In genomic region chr10:102066421-102067068, GRCh38 we compare ENCODE assay signal across 8 cellular contexts. TPM values are rescaled to one million over a fixed set of nuclear protein-coding genes. Genes with fewer than 3 reads are reported as not detected.
DNase-seq lines count a peak whose midpoint lies in the region; ATAC-seq and TF ChIP-seq lines count a peak whose summit lies in the region.

No MANE protein-coding gene starts in this region.

- no peaks in the 10 kb centered on the region for H3K27me3 ChIP-seq in PC-3 (ENCODE audit: low read length)

- H3K4me2 ChIP-seq in PC-3 (ENCODE audit: low read length) = peak overlapping the region; percentile 99

- no peak for TF ChIP-seq CTCF in PC-3 (conservative IDR thresholded peaks at IDR 0.05; ENCODE audit: low read depth, low read length)

- H3K79me2 ChIP-seq in PC-3 (ENCODE audit: low read length) = peaks cover 36% of the 10 kb centered on the region

- BruUV-seq in PC-3 (replicated peaks; lab: Mats Ljungman, UMichigan) = TSS peak; percentile 55

- H4K20me1 ChIP-seq in PC-3 (ENCODE audit: low read length) = no peaks in the 10 kb centered on the region

- peak overlapping the region; percentile 96 for H3K9ac ChIP-seq in PC-3 (ENCODE audit: low read length)

- ATAC-seq in PC-3 (no peak), GM18861 (IDR thresholded peaks at IDR 0.05; ENCODE audit: unreplicated experiment) (no peak), GM21515 (IDR thresholded peaks at IDR 0.05; ENCODE audit: unreplicated experiment) (no peak)

- POLR2A ChIA-PET in PC-3 (lab: Charles Lee; ENCODE audit: unreplicated experiment) = interaction anchor here (0.6 kb wide), 1 partner anchor 11 kb away, joined by 4 read pairs; no protein-coding TSS in a partner anchor

- no peak overlapping the region for H2AFZ ChIP-seq in PC-3 (ENCODE audit: low read length)

- H3K9me3 ChIP-seq in PC-3 (ENCODE audit: low read length) = no peaks in the 10 kb centered on the region

- no peak for DNase-seq in PC-3
- no peak for DNase-seq in epithelial cell of prostate (ENCODE audit: low read depth, low spot score)
- peak; percentile 27 for DNase-seq in retina
- DNase-seq in pons (ENCODE audit: low spot score) = no peak
- no peak for DNase-seq in stimulated activated CD4-positive, alpha-beta T cell treated with anti-CD3 and anti-CD28 coated beads, Interleukin-12 subunit alpha, Interleukin-12 subunit beta, amount 100 ng/mL, for 4 hours

- peaks cover 10% of the 10 kb centered on the region; the same call in 1 of the 2 replicates for H3K4me1 ChIP-seq in PC-3 (ENCODE audit: insufficient read depth, low read length)

- CTCF ChIA-PET in PC-3 (lab: Charles Lee) = no interaction called here

- H3K4me3 ChIP-seq in GM08714 (ENCODE audit: low read length) = peak overlapping the region; percentile 89
- peak overlapping the region; percentile 84 for H3K4me3 ChIP-seq in PC-3 (ENCODE audit: low read length)

- H3K27ac ChIP-seq in PC-3 (ENCODE audit: low read length) (no peak overlapping the region), epithelial cell of prostate (peak overlapping the region; percentile 76)

- no peaks in the 10 kb centered on the region for H3K9me2 ChIP-seq in PC-3 (replicated peaks; ENCODE audit: low read length)

- intact Hi-C loops in PC-3 (cut with micrococcal nuclease) = loop anchor here (2.0 kb wide), 1 partner anchor 46 kb away; no protein-coding TSS in a partner anchor

- H3F3A ChIP-seq in PC-3 (ENCODE audit: low read length, unreplicated experiment) = no peaks in the 10 kb centered on the region

- H3K36me3 ChIP-seq in PC-3 (ENCODE audit: low read depth, low read length) = no peaks in the 10 kb centered on the region

RNA-seq across cellular contexts. Expression of gene HPS6, which starts 1.4 kb away (rescaled TPM):
- total RNA-seq in PC-3 (2014; rRNA removed) = 24.0 and 26.8 TPM in 2 replicates

RNA-seq across cellular contexts. Expression of gene ARMH3, which starts 10.6 kb away (rescaled TPM):
- total RNA-seq in PC-3 (2014; rRNA removed) = 7.8 and 9.7 TPM in 2 replicates

RNA-seq across cellular contexts. Expression of gene LDB1, which starts 53.6 kb away (rescaled TPM):
- 28.3 and 34.2 TPM in 2 replicates for total RNA-seq in PC-3 (2014; rRNA removed)
